Comparison of ENCODE assay signal across 1 cellular context in the genomic region with DNA sequence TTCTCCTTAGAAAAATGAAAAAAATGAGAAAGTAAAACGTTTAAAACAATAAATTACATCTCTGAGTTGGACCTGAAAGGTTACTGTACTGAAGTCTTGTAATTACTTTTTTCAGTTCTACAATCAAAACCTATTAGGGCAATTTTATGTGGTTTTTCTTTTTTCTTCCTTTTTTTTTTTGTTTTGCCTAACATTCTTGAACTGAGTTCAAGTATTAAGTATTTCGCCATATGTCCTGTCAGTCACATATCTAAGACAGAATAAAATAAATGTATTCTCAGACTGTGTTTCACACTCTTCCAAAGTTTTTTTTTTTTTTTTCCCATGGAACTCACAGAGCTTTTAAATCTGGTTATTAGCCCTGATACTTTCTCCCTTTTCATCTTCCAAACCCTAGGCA.
TF ChIP-seq lines count a peak whose summit lies in the region.

No MANE protein-coding gene starts in this region.

TF ChIP-seq in IMR-90, 13 proteins besides CTCF, POLR2A, EP300 and RAD21:
- TF ChIP-seq CEBPB (IDR thresholded peaks at IDR 0.05; ENCODE audit: low read depth, low read length) (0 out of 2 replicates have a peak, but pooled peaks have one; percentile 13), MAZ (IDR thresholded peaks at IDR 0.05; ENCODE audit: borderline replicate concordance, low read depth, low read length) (no peak)
TF ChIP-seq in IMR-90: peak in this region for 1.
